In genomic region chr10:63436225-63436624, GRCh38 we compare ENCODE assay signal across 20 cellular contexts. TPM values are rescaled to one million over a fixed set of nuclear protein-coding genes. Genes with fewer than 3 reads are reported as not detected.
DNase-seq lines count a peak whose midpoint lies in the region; ATAC-seq, FAIRE-seq and TF ChIP-seq lines count a peak whose summit lies in the region.
"Had no signal": no experiment of that assay in that cellular context is flagged by ENCODE, and none has a peak within 500 bp of the region (broad histone marks: within the 10 kb centered on the region; RNA-seq: fewer than 3 reads in every experiment).

No MANE protein-coding gene starts in this region.

- H3K23me2 ChIP-seq in H1 (ENCODE audit: low read depth, low read length): no peaks in the 10 kb centered on the region

- H3K4me3 Mint-ChIP-seq in CD4-positive, alpha-beta T cell: no peak overlapping the region
- H3K4me3 Mint-ChIP-seq in activated CD4-positive, alpha-beta memory T cell treated with anti-CD3 and anti-CD28 coated beads for 36 hours: no peak overlapping the region
- H3K4me3 Mint-ChIP-seq: CD8-positive, alpha-beta memory T cell; HFFc6 had no signal

- H3K4ac ChIP-seq in H1 (replicated peaks; ENCODE audit: insufficient read length, low read depth, low read length) (no peak overlapping the region), mesendoderm (ENCODE audit: low read depth, low read length) (no peak overlapping the region)

- intact Hi-C loops in CD4-positive, alpha-beta T cell (cut with DNase I, micrococcal nuclease): no loop called here
- intact Hi-C loops in activated CD4-positive, alpha-beta memory T cell treated with anti-CD3 and anti-CD28 coated beads for 36 hours (cut with micrococcal nuclease): no loop called here

- no peak overlapping the region for H3K23ac ChIP-seq in H1 (ENCODE audit: insufficient read length)
- no peak overlapping the region for H3K23ac ChIP-seq in mesendoderm (ENCODE audit: low read length)

- H3K27me3 Mint-ChIP-seq in CD4-positive, alpha-beta T cell: no peaks in the 10 kb centered on the region
- no peaks in the 10 kb centered on the region for H3K27me3 Mint-ChIP-seq in activated CD4-positive, alpha-beta memory T cell treated with anti-CD3 and anti-CD28 coated beads for 36 hours
- H3K27me3 Mint-ChIP-seq: CD8-positive, alpha-beta memory T cell had no signal

- no peak for TF ChIP-seq RAD21 in H1 (IDR thresholded peaks at IDR 0.05 in 1 of 2, conservative IDR thresholded peaks at IDR 0.05 in 1 of 2; ENCODE audit: low read depth in 2 of 2, low read length in 2 of 2)

- H4K91ac ChIP-seq in H1 (replicated peaks; ENCODE audit: insufficient read length, low read length): no peak overlapping the region

- H3K56ac ChIP-seq in H1 (replicated peaks; ENCODE audit: insufficient read length, low read depth, low read length) (no peak overlapping the region), mesendoderm (ENCODE audit: low read length) (peak overlapping the region; percentile 66)

- no peak overlapping the region for H3K27ac ChIP-seq in CD4-positive, alpha-beta T cell (ENCODE audit: low read depth, low read length)
- H3K27ac ChIP-seq in HUES48 (ENCODE audit: low read depth, low read length) (peak overlapping the region; percentile 59), H1 (ENCODE audit: low read depth, low read length) (no peak overlapping the region), mesendoderm (ENCODE audit: low read depth, low read length) (no peak overlapping the region)
- H3K27ac ChIP-seq: 22Rv1, A549, BLaER1, KMS-11 had no signal

- H3K14ac ChIP-seq in H1 (ENCODE audit: insufficient read length): no peak overlapping the region

- peaks cover 10% of the 10 kb centered on the region for H3K36me3 Mint-ChIP-seq in CD4-positive, alpha-beta T cell (ENCODE audit: low read depth)
- H3K36me3 Mint-ChIP-seq in activated CD4-positive, alpha-beta memory T cell treated with anti-CD3 and anti-CD28 coated beads for 36 hours: peaks cover 7% of the 10 kb centered on the region

- H2AK5ac ChIP-seq in H1 (ENCODE audit: low read depth, low read length): no peak overlapping the region
- H2AK5ac ChIP-seq in mesendoderm (ENCODE audit: low read length): no peak overlapping the region

- H3K36me3 ChIP-seq in HUES48 (ENCODE audit: control insufficient read depth, insufficient read depth, low read length): no peaks in the 10 kb centered on the region
- no peaks in the 10 kb centered on the region for H3K36me3 ChIP-seq in H1 (ENCODE audit: control insufficient read depth in 2 of 4, insufficient read depth in 4 of 4, low read length in 3 of 4)
- H3K36me3 ChIP-seq in mesendoderm (ENCODE audit: control insufficient read depth, insufficient read depth, low read length): no peaks in the 10 kb centered on the region

- no peak for TF ChIP-seq POLR2A in H1 (IDR thresholded peaks at IDR 0.05; ENCODE audit: control extremely low read depth in 1 of 2, low read depth in 2 of 2, low read length in 2 of 2)

- FAIRE-seq in H1 (lab: Jason Lieb, UNC): no peak
- FAIRE-seq: A549, D721Med, G401.6, GM12891, GM18507 had no signal

- H2BK120ac ChIP-seq in H1 (replicated peaks; ENCODE audit: low read depth, low read length) (no peak overlapping the region), mesendoderm (ENCODE audit: low read depth, low read length) (no peak overlapping the region)

- POLR2A ChIA-PET in CD4-positive, alpha-beta T cell (lab: Charles Lee): no interaction called here
- POLR2A ChIA-PET in H1 (lab: Charles Lee; ENCODE audit: partially characterized antibody): interaction anchor here (1.9 kb wide), 1 partner anchor 167 kb away, joined by 6 read pairs; no protein-coding TSS in a partner anchor
- POLR2A ChIA-PET in activated CD4-positive, alpha-beta memory T cell treated with anti-CD3 and anti-CD28 coated beads for 36 hours (lab: Charles Lee): no interaction called here

- H3K27me3 ChIP-seq in CD4-positive, alpha-beta T cell (ENCODE audit: control insufficient read depth, insufficient read depth, low read length): no peaks in the 10 kb centered on the region
- H3K27me3 ChIP-seq in HUES48 (ENCODE audit: control insufficient read depth, insufficient read depth, low read length) (no peaks in the 10 kb centered on the region), H1 (replicated peaks in 1 of 4; ENCODE audit: control insufficient read depth in 3 of 4, extremely low read depth in 1 of 4, insufficient read depth in 3 of 4, low read length in 3 of 4) (no peaks in the 10 kb centered on the region), mesendoderm (ENCODE audit: insufficient read depth, low read length, poor library complexity) (no peaks in the 10 kb centered on the region)
- H3K27me3 ChIP-seq: BLaER1 had no signal

- H3K4me3 ChIP-seq in HUES48 (ENCODE audit: low read depth, low read length) (peak overlapping the region; percentile 27), H1 (ENCODE audit: extremely low read depth in 1 of 4, insufficient read depth in 2 of 4, low read depth in 3 of 4, low read length in 4 of 4) (no peak overlapping the region), mesendoderm (ENCODE audit: low read length) (no peak overlapping the region)
- H3K4me3 ChIP-seq: A549, BLaER1 had no signal

- no peak overlapping the region for H3K9ac ChIP-seq in HUES48 (ENCODE audit: low read depth, low read length)
- no peak overlapping the region for H3K9ac ChIP-seq in H1 (replicated peaks in 1 of 4; ENCODE audit: extremely low read depth in 1 of 4, low read depth in 3 of 4, low read length in 3 of 4)
- no peak overlapping the region for H3K9ac ChIP-seq in mesendoderm (ENCODE audit: low read length)
- H3K9ac ChIP-seq: BLaER1, KMS-11 had no signal

- H3K4me2 ChIP-seq in H1 (ENCODE audit: insufficient read depth in 1 of 2, low read depth in 2 of 2, low read length in 2 of 2) (0 out of 4 replicates have a peak overlapping the region, but pooled peaks of 1 of the 2 experiments have one; percentile 2), mesendoderm (ENCODE audit: low read length) (no peak overlapping the region)
- H3K4me2 ChIP-seq: A549, BLaER1, KMS-11 had no signal

- no peak overlapping the region for H3K27ac Mint-ChIP-seq in CD4-positive, alpha-beta T cell
- no peak overlapping the region for H3K27ac Mint-ChIP-seq in activated CD4-positive, alpha-beta memory T cell treated with anti-CD3 and anti-CD28 coated beads for 36 hours
- H3K27ac Mint-ChIP-seq: HFFc6 had no signal

- peak; percentile 29 for ATAC-seq in CD4-positive, alpha-beta T cell (ENCODE audit: poor library complexity)
- no peak for ATAC-seq in GM18907 (IDR thresholded peaks at IDR 0.05; ENCODE audit: unreplicated experiment)
- ATAC-seq: A549 had no signal

- H3K79me2 ChIP-seq in H1 (ENCODE audit: control insufficient read depth in 1 of 2, insufficient read depth in 2 of 2, low read length in 2 of 2) (peaks cover 4 to 95% of the 10 kb centered on the region in 2 experiments; a peak in 3 of 4 replicates), mesendoderm (ENCODE audit: control insufficient read depth, insufficient read depth, low read length) (peaks cover 50% of the 10 kb centered on the region)

- H2BK5ac ChIP-seq in H1 (ENCODE audit: low read depth, low read length): no peak overlapping the region
- H2BK5ac ChIP-seq in mesendoderm (ENCODE audit: low read length): peak overlapping the region; percentile 23

- H3K4me1 ChIP-seq in HUES48 (ENCODE audit: control insufficient read depth, insufficient read depth, low read length) (peaks cover 55% of the 10 kb centered on the region), H1 (replicated peaks in 1 of 4; ENCODE audit: control insufficient read depth in 3 of 4, insufficient read depth in 4 of 4, low read length in 3 of 4) (peaks cover 0 to 22% (median 11%) of the 10 kb centered on the region in 4 experiments; a peak in 4 of 7 replicates), mesendoderm (ENCODE audit: control insufficient read depth, low read depth, low read length) (peaks cover 26% of the 10 kb centered on the region)
- H3K4me1 ChIP-seq: BLaER1 had no signal

- no peak overlapping the region for H2AFZ ChIP-seq in H1 (ENCODE audit: low read length)

- H3K4me1 Mint-ChIP-seq in CD4-positive, alpha-beta T cell (ENCODE audit: low read depth): peaks cover 32% of the 10 kb centered on the region
- H3K4me1 Mint-ChIP-seq in activated CD4-positive, alpha-beta memory T cell treated with anti-CD3 and anti-CD28 coated beads for 36 hours (ENCODE audit: low read depth): peaks cover 17% of the 10 kb centered on the region

- H4K5ac ChIP-seq in H1 (ENCODE audit: insufficient read length, low read depth, low read length) (peak overlapping the region; percentile 45), mesendoderm (ENCODE audit: low read length) (no peak overlapping the region)

- WGBS in H1 (ENCODE audit: extremely low coverage in 1 of 2, insufficient coverage in 1 of 2, insufficient read length in 1 of 2, insufficient replicate concordance in 2 of 2, low coverage in 1 of 2, low lambda C conversion rate in 2 of 2, missing lambda C conversion rate in 1 of 2), 2 experiments: 79% methylated on average over 1 of the region's 1 CpG; no CpG with 5 or more reads in 1 of the 2 experiments
- 100% methylated on average over 1 of the region's 1 CpG for WGBS in mesendoderm (ENCODE audit: extremely low coverage, insufficient coverage, low lambda C conversion rate)

- CTCF ChIA-PET in CD4-positive, alpha-beta T cell (lab: Charles Lee): no interaction called here
- CTCF ChIA-PET in H1 (lab: Charles Lee; ENCODE audit: partially characterized antibody): no interaction called here
- CTCF ChIA-PET in activated CD4-positive, alpha-beta memory T cell treated with anti-CD3 and anti-CD28 coated beads for 36 hours (lab: Charles Lee): interaction anchor here (0.6 kb wide), 1 partner anchor 542 kb away, joined by 3 read pairs; no protein-coding TSS in a partner anchor

- no peaks in the 10 kb centered on the region for H3K9me3 Mint-ChIP-seq in CD4-positive, alpha-beta T cell
- no peaks in the 10 kb centered on the region for H3K9me3 Mint-ChIP-seq in activated CD4-positive, alpha-beta memory T cell treated with anti-CD3 and anti-CD28 coated beads for 36 hours
- H3K9me3 Mint-ChIP-seq: CD8-positive, alpha-beta memory T cell; HFFc6 had no signal

- H3K18ac ChIP-seq in H1 (ENCODE audit: extremely low read depth, low read length): no peak overlapping the region
- no peak overlapping the region for H3K18ac ChIP-seq in mesendoderm (ENCODE audit: low read length)

- no peak overlapping the region for H4K8ac ChIP-seq in H1 (ENCODE audit: extremely low read depth, insufficient read depth, low read length)
- H4K8ac ChIP-seq in mesendoderm (ENCODE audit: low read depth, low read length): no peak overlapping the region

- H4K20me1 ChIP-seq in H1 (replicated peaks in 1 of 2; ENCODE audit: control insufficient read depth in 1 of 2, insufficient read depth in 2 of 2, low read length in 2 of 2): no peaks in the 10 kb centered on the region

- TF ChIP-seq EP300 in H1 (IDR thresholded peaks at IDR 0.05; ENCODE audit: borderline replicate concordance in 1 of 2, low read depth in 2 of 2, low read length in 2 of 2): no peak

- no peak overlapping the region for H2BK15ac ChIP-seq in H1 (ENCODE audit: low read length)
- no peak overlapping the region for H2BK15ac ChIP-seq in mesendoderm (replicated peaks; ENCODE audit: low read depth)

- H2BK12ac ChIP-seq in H1 (ENCODE audit: low read depth, low read length): no peak overlapping the region

- no peaks in the 10 kb centered on the region for H3K9me3 ChIP-seq in CD4-positive, alpha-beta T cell (ENCODE audit: control insufficient read depth, low read length)
- H3K9me3 ChIP-seq in HUES48 (ENCODE audit: control insufficient read depth, insufficient read depth, low read length) (no peaks in the 10 kb centered on the region), H1 (ENCODE audit: insufficient read depth in 2 of 2, low read depth in 1 of 2, low read length in 1 of 2) (no peaks in the 10 kb centered on the region)
- H3K9me3 ChIP-seq: A549 had no signal

- no peak for DNase-seq in CD4-positive, alpha-beta T cell
- DNase-seq in H1 (ENCODE audit: low read depth in 1 of 2, low spot score in 2 of 2) (no peak), mesendoderm (peak; percentile 40), NCI-H2171 treated with DMSO at 0.1 percent for 48 hours (lab: John Stamatoyannopoulos, UW) (no peak), cerebellar cortex (ENCODE audit: low spot score) (no peak)
- no peak for DNase-seq in activated CD4-positive, alpha-beta memory T cell treated with anti-CD3 and anti-CD28 coated beads for 36 hours
- DNase-seq: CD8-positive, alpha-beta memory T cell; COR-L47; HCEC 1CT; HFFc6 had no signal

- no peak for TF ChIP-seq CTCF in CD4-positive, alpha-beta T cell (IDR thresholded peaks at IDR 0.05)
- no peak for TF ChIP-seq CTCF in H1 (IDR thresholded peaks at IDR 0.05; ENCODE audit: control extremely low read depth in 1 of 3, insufficient read depth in 1 of 3, low read depth in 1 of 3, low read length in 3 of 3)

- no peak overlapping the region for H2BK20ac ChIP-seq in H1 (ENCODE audit: low read length)

- peaks cover 3% of the 10 kb centered on the region; the same call in 1 of the 2 replicates for H3K79me1 ChIP-seq in H1 (ENCODE audit: low read depth, low read length)
- peaks cover 2% of the 10 kb centered on the region for H3K79me1 ChIP-seq in mesendoderm (ENCODE audit: low read length)

RNA-seq across cellular contexts. Expression of gene JMJD1C, which starts 29.6 kb away (rescaled TPM):
- 100 to 1,000 TPM; 389 to 399 TPM for total RNA-seq in CD4-positive, alpha-beta T cell
- 208 and 210 TPM in 2 replicates for total RNA-seq in H1 (2021; fragmentation: NEBNext Ultra II Directional; extraction: Animal tissue kit (Norgen Biotek cat#: 25700))
- 39.2 and 54.5 TPM in 2 replicates for polyA plus RNA-seq in H1 (2011; rRNA removed)
- polyA plus RNA-seq in H1 (2011; cell fraction: cytosol; rRNA removed): 70.2 TPM
- polyA plus RNA-seq in H1 (2011; cell fraction: nucleus; rRNA removed): 85.1 TPM
- polyA plus RNA-seq in H1 (2012, experiment 1 of 2): 40.3 to 94.5 TPM (median 62.6 TPM) in 4 replicates
- 8.6 TPM for polyA plus RNA-seq in H1 (2012, experiment 2 of 2)
- 141 TPM for polyA plus RNA-seq in H1 (2013, experiment 1 of 2)
- 130 TPM for polyA plus RNA-seq in H1 (2013, experiment 2 of 2)
- 505 and 669 TPM in 2 replicates for polyA minus RNA-seq in H1 (2011; rRNA and poly(A)+ RNA removed)
- 116 TPM for polyA minus RNA-seq in H1 (2011; cell fraction: cytosol; rRNA and poly(A)+ RNA removed)
- polyA minus RNA-seq in H1 (2011; cell fraction: nucleus; rRNA and poly(A)+ RNA removed): 616 TPM
- 65.5 TPM for polyA plus RNA-seq in mesendoderm (2013, experiment 1 of 2)
- 68.5 TPM for polyA plus RNA-seq in mesendoderm (2013, experiment 2 of 2)
- total RNA-seq in activated CD4-positive, alpha-beta memory T cell treated with anti-CD3 and anti-CD28 coated beads for 36 hours: 10 to 100 TPM; 42.6 to 47.3 TPM
